Comparison of ENCODE assay signal across 1 cellular context in genomic region chr11:18010977-18011586, GRCh38.
TF ChIP-seq lines count a peak whose summit lies in the region.

No MANE protein-coding gene starts in this region.

TF ChIP-seq in WTC11, 78 proteins besides CTCF, POLR2A, EP300 and RAD21 (continued from another document):
- no peak for TF ChIP-seq ATF2 (CRISPR knock-in tag; IDR thresholded peaks at IDR 0.05; ENCODE audit: borderline replicate concordance, low read depth)
- TF ChIP-seq ZMAT4 (CRISPR knock-in tag; IDR thresholded peaks at IDR 0.05) = no peak
- TF ChIP-seq ATF1 (CRISPR knock-in tag; IDR thresholded peaks at IDR 0.05) = no peak
